ENCODE assay signal across 8 cellular contexts in genomic region chr19:51394045-51394836, GRCh38. TPM values are rescaled to one million over a fixed set of nuclear protein-coding genes. Genes with fewer than 3 reads are reported as not detected.
A peak's percentile ranks its signal among the peaks of the same experiment; 100 is the strongest.
DNase-seq lines count a peak whose midpoint lies in the region; TF ChIP-seq lines count a peak whose summit lies in the region.

No MANE protein-coding gene starts in this region.

- H3K4me3 ChIP-seq in H7 (ENCODE audit: insufficient read depth, low read depth, low read length) (peak overlapping the region; percentile 88), Loucy (ENCODE audit: low read length, poor library complexity, severe bottlenecking) (peak overlapping the region; percentile 88), right atrium auricular region (peak overlapping the region; percentile 26 to 46), prostate gland (peak overlapping the region; percentile 16 to 31), urinary bladder (ENCODE audit: low read depth, low read length) (peak overlapping the region; percentile 17)

- TF ChIP-seq CTCF in Loucy (conservative IDR thresholded peaks at IDR 0.05; ENCODE audit: low read length) (0 out of 2 replicates have a peak, but pooled peaks have one; percentile 2), right atrium auricular region (IDR thresholded peaks at IDR 0.05) (no peak), prostate gland (IDR thresholded peaks at IDR 0.05) (peak in 3 of 4 experiments; percentile 15 to 25 (median 22))

- H3K27me3 ChIP-seq in H7 (ENCODE audit: control insufficient read depth, insufficient read depth, low read length) (no peaks in the 10 kb centered on the region), Loucy (ENCODE audit: insufficient read depth, low read length, poor library complexity, severe bottlenecking) (no peaks in the 10 kb centered on the region), right atrium auricular region (no peaks in the 10 kb centered on the region), prostate gland (replicated peaks; ENCODE audit: insufficient read depth) (no peaks in the 10 kb centered on the region)

- WGBS in prostate gland, result 4% methylated on average over 45 of the region's 45 CpGs
- WGBS in urinary bladder, result 1% methylated on average over 45 of the region's 45 CpGs

- H3K4me2 ChIP-seq in Loucy (ENCODE audit: low read depth, low read length, poor library complexity, severe bottlenecking), result peak overlapping the region; percentile 83

- peaks cover 42% of the 10 kb centered on the region for H3K4me1 Mint-ChIP-seq in T-helper 1 cell treated with Interleukin-12 subunit alpha and Interleukin-12 subunit beta and Interleukin-4 antibody, amounts not matched to agents 30 μg/mL and 1 μg/mL, for 36 hours (ENCODE audit: low read depth)

- DNase-seq in GDM1 (lab: John Stamatoyannopoulos, UW) (peak; percentile 98), H7 (peak; percentile 94), amygdala (lab: John Stamatoyannopoulos, UW) (peak in 55 of 56 donors; percentile 29 to 95 (median 86)), right atrium auricular region (ENCODE audit: low spot score) (peak; percentile 95), prostate gland (ENCODE audit: low spot score) (peak; percentile 94)

- no peaks in the 10 kb centered on the region for H3K9me3 ChIP-seq in Loucy (ENCODE audit: insufficient read depth, low read depth, low read length)
- H3K9me3 ChIP-seq in right atrium auricular region, result no peaks in the 10 kb centered on the region
- H3K9me3 ChIP-seq in prostate gland, result no peaks in the 10 kb centered on the region

- peak overlapping the region; percentile 73 to 74 for H3K27ac ChIP-seq in right atrium auricular region
- H3K27ac ChIP-seq in prostate gland, result peak overlapping the region; percentile 70 to 76
- peak overlapping the region; percentile 30 for H3K27ac ChIP-seq in urinary bladder (ENCODE audit: low read depth)

- H3K9ac ChIP-seq in Loucy (ENCODE audit: low read depth, low read length, poor library complexity, severe bottlenecking), result peak overlapping the region; percentile 99

- H3K27ac Mint-ChIP-seq in T-helper 1 cell treated with Interleukin-12 subunit alpha and Interleukin-12 subunit beta and Interleukin-4 antibody, amounts not matched to agents 30 μg/mL and 1 μg/mL, for 36 hours, result peak overlapping the region; percentile 98

- H2AFZ ChIP-seq in Loucy (ENCODE audit: low read length), result peak overlapping the region; percentile 68

- H4K20me1 ChIP-seq in Loucy (ENCODE audit: insufficient read depth, low read length, poor library complexity, severe bottlenecking), result no peaks in the 10 kb centered on the region

- H3K36me3 ChIP-seq in H7 (replicated peaks; ENCODE audit: control insufficient read depth, insufficient read depth, low read length), result no peaks in the 10 kb centered on the region
- no peaks in the 10 kb centered on the region for H3K36me3 ChIP-seq in Loucy (ENCODE audit: insufficient read depth, low read length)
- H3K36me3 ChIP-seq in right atrium auricular region, result no peaks in the 10 kb centered on the region
- H3K36me3 ChIP-seq in prostate gland, result no peaks in the 10 kb centered on the region
- H3K36me3 ChIP-seq in urinary bladder (ENCODE audit: insufficient read depth), result no peaks in the 10 kb centered on the region

- no peaks in the 10 kb centered on the region for H3K9me2 ChIP-seq in Loucy (replicated peaks; ENCODE audit: low read depth, low read length)

- 0 out of 2 replicates have a peak, but pooled peaks cover 4% of the 10 kb centered on the region for H3F3A ChIP-seq in Loucy (ENCODE audit: low read depth)

- peak overlapping the region; percentile 90 for H3K4me3 Mint-ChIP-seq in T-helper 1 cell treated with Interleukin-12 subunit alpha and Interleukin-12 subunit beta and Interleukin-4 antibody, amounts not matched to agents 30 μg/mL and 1 μg/mL, for 36 hours

- intact Hi-C loops in prostate gland (cut with DNase I), result loop anchor here (5.0 kb wide), 1 partner anchor 57 kb away; no protein-coding TSS in a partner anchor

- no peaks in the 10 kb centered on the region for H3K27me3 Mint-ChIP-seq in T-helper 1 cell treated with Interleukin-12 subunit alpha and Interleukin-12 subunit beta and Interleukin-4 antibody, amounts not matched to agents 30 μg/mL and 1 μg/mL, for 36 hours (ENCODE audit: low read depth)

- H3K79me2 ChIP-seq in Loucy (ENCODE audit: insufficient read depth, low read length), result peaks cover 12% of the 10 kb centered on the region

- H3K36me3 Mint-ChIP-seq in T-helper 1 cell treated with Interleukin-12 subunit alpha and Interleukin-12 subunit beta and Interleukin-4 antibody, amounts not matched to agents 30 μg/mL and 1 μg/mL, for 36 hours (ENCODE audit: low read depth), result no peaks in the 10 kb centered on the region

- H3K4me1 ChIP-seq in Loucy (ENCODE audit: insufficient read depth, low read length, poor library complexity, severe bottlenecking) (peaks cover 23% of the 10 kb centered on the region), right atrium auricular region (peaks cover 0 to 11% of the 10 kb centered on the region in 2 donors), prostate gland (replicated peaks) (no peaks in the 10 kb centered on the region), urinary bladder (ENCODE audit: insufficient read depth) (no peaks in the 10 kb centered on the region)

- H3K9me3 Mint-ChIP-seq in T-helper 1 cell treated with Interleukin-12 subunit alpha and Interleukin-12 subunit beta and Interleukin-4 antibody, amounts not matched to agents 30 μg/mL and 1 μg/mL, for 36 hours, result no peaks in the 10 kb centered on the region

- no peak for TF ChIP-seq POLR2A in prostate gland (IDR thresholded peaks at IDR 0.05)

RNA-seq across cellular contexts. Expression of gene C19orf84, which starts 3.9 kb away (rescaled TPM):
- 3.2 and 5.4 TPM in 2 replicates for total RNA-seq in H7 (2014; rRNA removed; shearing (Covaris generic))
- total RNA-seq in right atrium auricular region, result not detected
- 10 to 100 TPM in 1 of 2 donors, not detected in 1; 16.0 TPM for total RNA-seq in prostate gland
- total RNA-seq in urinary bladder, result not detected
- not detected for polyA plus RNA-seq in urinary bladder

RNA-seq across cellular contexts. Expression of gene LIM2, which starts 6.5 kb away (rescaled TPM):
- total RNA-seq in H7 (2014; rRNA removed; shearing (Covaris generic)), result not detected in 2 replicates
- total RNA-seq in right atrium auricular region (not detected), prostate gland (not detected), urinary bladder (not detected)
- not detected for polyA plus RNA-seq in urinary bladder

RNA-seq across cellular contexts. Expression of gene NKG7, which starts 21.8 kb away (rescaled TPM):
- total RNA-seq in H7 (2014; rRNA removed; shearing (Covaris generic)), result not detected in 2 replicates
- total RNA-seq in right atrium auricular region, result 1 to 10 TPM; 1.4 to 1.8 TPM
- total RNA-seq in prostate gland, result 1 to 10 TPM in 1 of 2 donors, not detected in 1; 1.8 TPM
- total RNA-seq in urinary bladder, result 1.3 TPM
- 5.1 TPM for polyA plus RNA-seq in urinary bladder

RNA-seq across cellular contexts. Expression of gene SIGLEC10, which starts 23.2 kb away (rescaled TPM):
- total RNA-seq in H7 (2014; rRNA removed; shearing (Covaris generic)), result not detected in 2 replicates
- total RNA-seq in right atrium auricular region, result 1 to 10 TPM in 1 of 2 donors, under 1 TPM in 1; 0.22 to 7.7 TPM
- 1 to 10 TPM; 7.1 to 7.5 TPM for total RNA-seq in prostate gland
- 0.85 TPM for total RNA-seq in urinary bladder
- 10.6 TPM for polyA plus RNA-seq in urinary bladder

RNA-seq across cellular contexts. Expression of gene CLDND2, which starts 25.4 kb away (rescaled TPM):
- 0.89 and 1.2 TPM in 2 replicates for total RNA-seq in H7 (2014; rRNA removed; shearing (Covaris generic))
- total RNA-seq in right atrium auricular region, result not detected
- 1 to 10 TPM in 1 of 2 donors, not detected in 1; 4.2 TPM for total RNA-seq in prostate gland
- not detected for total RNA-seq in urinary bladder
- polyA plus RNA-seq in urinary bladder, result 0.85 TPM

Comparison
In these comparisons a context has a peak if more than half of its experiments do, and no peak if none do; other contexts are left out.
1. Peak in every context shown above with its lines: DNase-seq, H3K4me3 ChIP-seq and H3K27ac ChIP-seq.
2. H3K4me3 ChIP-seq: peak in every context shown above with its lines; median percentile 88 in H7; 88 in Loucy; 36 in right atrium auricular region; 24 in prostate gland; 17 in urinary bladder.
3. CTCF ChIP-seq: peak in Loucy (single experiment) and prostate gland (3 of 4); none in right atrium auricular region (0 of 2).